Comparison of ENCODE assay signal across 13 cellular contexts in the genomic region with DNA sequence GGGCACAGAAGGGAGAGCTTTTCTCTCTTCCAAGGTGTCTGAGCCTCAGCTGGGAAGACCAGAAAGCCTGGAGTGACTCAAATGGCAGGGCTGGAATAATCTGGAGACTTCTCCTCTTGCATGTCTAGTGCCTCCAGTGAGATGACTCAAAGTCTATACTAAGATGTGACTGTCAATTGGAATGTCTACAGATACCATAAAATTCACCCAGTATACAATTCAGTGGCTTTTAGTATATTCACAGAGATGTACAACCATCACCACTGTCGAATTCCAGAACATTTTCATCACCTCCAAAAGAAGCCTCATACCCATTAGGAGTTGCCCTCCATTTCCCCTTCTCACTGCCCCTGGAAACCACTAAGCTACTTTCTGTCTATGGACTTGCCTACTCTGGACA. TPM values are rescaled to one million over a fixed set of nuclear protein-coding genes. Genes with fewer than 3 reads are reported as not detected.
DNase-seq lines count a peak whose midpoint lies in the region; ATAC-seq and TF ChIP-seq lines count a peak whose summit lies in the region.
"Had no signal": no experiment of that assay in that cellular context is flagged by ENCODE, and none has a peak within 500 bp of the region (broad histone marks: within the 10 kb centered on the region; RNA-seq: fewer than 3 reads in every experiment).

No MANE protein-coding gene starts in this region.

- H4K20me1 ChIP-seq in IMR-90 (ENCODE audit: insufficient read depth, low read length) (no peaks in the 10 kb centered on the region), mammary epithelial cell (ENCODE audit: insufficient read depth, low read length) (no peaks in the 10 kb centered on the region)

- H2BK15ac ChIP-seq in IMR-90 (ENCODE audit: low read depth, low read length) (peak overlapping the region; percentile 30; the same call in 2 of the 3 replicates), mesenchymal stem cell (ENCODE audit: low read depth, poor library complexity, severe bottlenecking) (no peak overlapping the region)

- no peaks in the 10 kb centered on the region for H3K9me1 ChIP-seq in IMR-90 (ENCODE audit: insufficient read depth, low read length)

- 0 out of 2 replicates have a peak, but pooled peaks have one; percentile 16 for TF ChIP-seq RAD21 in IMR-90 (IDR thresholded peaks at IDR 0.05; ENCODE audit: low read length)

- H3K36me3 ChIP-seq in IMR-90 (ENCODE audit: control insufficient read depth, insufficient read depth, low read length) = no peaks in the 10 kb centered on the region
- no peaks in the 10 kb centered on the region for H3K36me3 ChIP-seq in mammary epithelial cell (ENCODE audit: insufficient read depth, low read length)
- H3K36me3 ChIP-seq in mesenchymal stem cell (ENCODE audit: control insufficient read depth in 1 of 2, insufficient read depth in 2 of 2, low read depth in 1 of 2, low read length in 2 of 2) = no peaks in the 10 kb centered on the region
- H3K36me3 ChIP-seq: tibial nerve had no signal

- intact Hi-C loops in IMR-90 (cut with micrococcal nuclease) (loop anchor here (5.0 kb wide), 1 partner anchor 37 kb away; no protein-coding TSS in a partner anchor), mammary epithelial cell (cut with micrococcal nuclease) (loop anchor here (5.0 kb wide), 3 partner anchors 48 to 123 kb away; a partner anchor contains a TSS)

- H3K4me2 ChIP-seq in IMR-90 (ENCODE audit: low read depth, low read length) (peak overlapping the region; percentile 63; the same call in 1 of the 2 replicates), mammary epithelial cell (ENCODE audit: insufficient read depth, low read depth, low read length) (peak overlapping the region; percentile 18), mesenchymal stem cell (ENCODE audit: low read length, poor library complexity, severe bottlenecking) (no peak overlapping the region)

- 0% methylated on average over 1 of the region's 1 CpG; no CpG with 5 or more reads in 1 of the 2 experiments for WGBS in IMR-90 (ENCODE audit: extremely low coverage in 2 of 2, insufficient read length in 1 of 2), 2 experiments
- 33% methylated on average over 1 of the region's 1 CpG for WGBS in mammary epithelial cell (ENCODE audit: low coverage, missing lambda C conversion rate)
- 39% methylated on average over 1 of the region's 1 CpG for WGBS in mesenchymal stem cell

- peak overlapping the region; percentile 87 for H2BK20ac ChIP-seq in IMR-90 (ENCODE audit: low read depth, low read length)

- H3K27me3 ChIP-seq in IMR-90 (ENCODE audit: control insufficient read depth, insufficient read depth, low read length) (no peaks in the 10 kb centered on the region), mammary epithelial cell (ENCODE audit: insufficient read depth, low read length) (no peaks in the 10 kb centered on the region), mesenchymal stem cell (ENCODE audit: control insufficient read depth in 1 of 2, insufficient read depth in 1 of 2, low read length in 2 of 2) (no peaks in the 10 kb centered on the region)
- H3K27me3 ChIP-seq: tibial nerve had no signal

- no peak overlapping the region for H4K5ac ChIP-seq in IMR-90 (ENCODE audit: low read depth, low read length)

- POLR2A ChIA-PET in IMR-90 (lab: Charles Lee; ENCODE audit: unreplicated experiment) = no interaction called here

- peak overlapping the region; percentile 63; the same call in 1 of the 2 replicates for H3K4ac ChIP-seq in IMR-90 (ENCODE audit: low read depth, low read length)
- peak overlapping the region in 1 of 2 experiments; percentile 32 for H3K4ac ChIP-seq in mesenchymal stem cell (ENCODE audit: low read depth in 1 of 2, low read length in 2 of 2)

- no peak overlapping the region for H2AK9ac ChIP-seq in IMR-90 (replicated peaks; ENCODE audit: low read depth, low read length, poor library complexity)

- peak overlapping the region; percentile 75 for H2BK5ac ChIP-seq in IMR-90 (ENCODE audit: low read depth, low read length, poor library complexity, severe bottlenecking)
- no peak overlapping the region for H2BK5ac ChIP-seq in mesenchymal stem cell (ENCODE audit: low read depth, low read length, poor library complexity, severe bottlenecking)

- ATAC-seq in IMR-90 (ENCODE audit: low read depth) (peak; percentile 76), GM18867 (IDR thresholded peaks at IDR 0.05; ENCODE audit: unreplicated experiment) (no peak), HG03469 (IDR thresholded peaks at IDR 0.05; ENCODE audit: unreplicated experiment) (no peak)
- ATAC-seq: activated CD4-positive, alpha-beta T cell treated with anti-CD3 and anti-CD28 coated beads for 36 hours had no signal

- no peaks in the 10 kb centered on the region; a peak in 1 of 4 replicates for H3K79me1 ChIP-seq in IMR-90 (ENCODE audit: low read depth in 1 of 2, low read length in 2 of 2)
- H3K79me1 ChIP-seq in mesenchymal stem cell (replicated peaks; ENCODE audit: low read length, poor library complexity, severe bottlenecking) = no peaks in the 10 kb centered on the region

- peak overlapping the region; percentile 63; the same call in 1 of the 2 replicates for H3K9ac ChIP-seq in IMR-90 (ENCODE audit: low read depth, low read length)
- no peak overlapping the region for H3K9ac ChIP-seq in mammary epithelial cell (ENCODE audit: insufficient read depth, low read length)
- peak overlapping the region; percentile 81 for H3K9ac ChIP-seq in mesenchymal stem cell (ENCODE audit: low read length)

- H3K18ac ChIP-seq in IMR-90 (ENCODE audit: low read depth, low read length) = peak overlapping the region; percentile 61
- peak overlapping the region in 1 of 2 experiments; percentile 52 for H3K18ac ChIP-seq in mesenchymal stem cell (ENCODE audit: low read depth in 1 of 2, low read length in 2 of 2)

- H3K56ac ChIP-seq in IMR-90 (ENCODE audit: extremely low read depth, insufficient read depth, low read length) = peak overlapping the region; percentile 76

- no peaks in the 10 kb centered on the region for H3K9me3 ChIP-seq in IMR-90 (ENCODE audit: control insufficient read depth, insufficient read depth, low read length)
- no peaks in the 10 kb centered on the region for H3K9me3 ChIP-seq in mammary epithelial cell (replicated peaks; ENCODE audit: insufficient read depth, low read length)
- H3K9me3 ChIP-seq in mesenchymal stem cell (ENCODE audit: control insufficient read depth, low read length) = no peaks in the 10 kb centered on the region
- H3K9me3 ChIP-seq: tibial nerve had no signal

- no peaks in the 10 kb centered on the region for H3K79me2 ChIP-seq in mammary epithelial cell (ENCODE audit: insufficient read depth, low read length)

- H3K23ac ChIP-seq in IMR-90 (ENCODE audit: low read depth, low read length) (peak overlapping the region; percentile 42; the same call in 1 of the 2 replicates), mesenchymal stem cell (ENCODE audit: low read length in 2 of 2) (no peak overlapping the region)

- dilution Hi-C loops in IMR-90 (cut with HindIII; ENCODE audit: low sequenced_read_pairs, unreplicated experiment) = no loop called here
- dilution Hi-C loops in mammary epithelial cell (cut with HindIII; ENCODE audit: low sequenced_read_pairs) = no loop called here

- no peak overlapping the region for H4K91ac ChIP-seq in IMR-90 (ENCODE audit: insufficient read depth, low read depth, low read length)
- H4K91ac ChIP-seq in mesenchymal stem cell (ENCODE audit: low read length) = no peak overlapping the region

- H3K14ac ChIP-seq in IMR-90 (replicated peaks; ENCODE audit: low read depth, low read length) = peak overlapping the region; percentile 61
- H3K14ac ChIP-seq in mesenchymal stem cell (ENCODE audit: low read length in 2 of 2) = peak overlapping the region in 1 of 2 experiments; percentile 22

- BruUV-seq in IMR-90 (replicated peaks; lab: Mats Ljungman, UMichigan) = no TSS peak
- no TSS peak for BruUV-seq in mammary epithelial cell (replicated peaks; lab: Mats Ljungman, UMichigan)

- H3K27ac ChIP-seq in IMR-90 (ENCODE audit: insufficient read depth, low read length) = peak overlapping the region; percentile 70; the same call in 1 of the 2 replicates
- peak overlapping the region; percentile 36 for H3K27ac ChIP-seq in mammary epithelial cell (ENCODE audit: insufficient read depth, low read depth, low read length)
- peak overlapping the region; percentile 61 for H3K27ac ChIP-seq in mesenchymal stem cell (ENCODE audit: low read length, poor library complexity, severe bottlenecking)

- H3K4me1 ChIP-seq in IMR-90 (ENCODE audit: control insufficient read depth, insufficient read depth, low read length) = peaks cover 14% of the 10 kb centered on the region
- H3K4me1 ChIP-seq in mammary epithelial cell (ENCODE audit: insufficient read depth, low read length) = peaks cover 30% of the 10 kb centered on the region
- peaks cover 8% of the 10 kb centered on the region for H3K4me1 ChIP-seq in mesenchymal stem cell (ENCODE audit: control insufficient read depth, insufficient read depth, low read depth, low read length)

- no peak overlapping the region for H2AFZ ChIP-seq in IMR-90 (replicated peaks; ENCODE audit: low read length, poor library complexity)
- H2AFZ ChIP-seq in mammary epithelial cell (ENCODE audit: low read depth, low read length) = peak overlapping the region; percentile 13
- no peak overlapping the region for H2AFZ ChIP-seq in mesenchymal stem cell (ENCODE audit: low read depth, low read length)

- H2BK120ac ChIP-seq in IMR-90 (ENCODE audit: low read depth, low read length) = peak overlapping the region; percentile 85
- no peak overlapping the region for H2BK120ac ChIP-seq in mesenchymal stem cell (ENCODE audit: low read depth, low read length)

- in situ Hi-C loops in ACHN (cut with HindIII; ENCODE audit: low pct_ligation_motif_present, low pct_unique_long_range_greater_than_20kb, low sequenced_read_pairs) = no loop called here
- in situ Hi-C loops in IMR-90 (cut with MboI; ENCODE audit: low sequenced_read_pairs) = no loop called here
- in situ Hi-C loops in mammary epithelial cell (cut with MboI; ENCODE audit: low sequenced_read_pairs in 2 of 2) = no loop called here

- H2AK5ac ChIP-seq in IMR-90 (ENCODE audit: low read depth, low read length) = no peak overlapping the region; the same call in 1 of the 2 replicates
- no peak overlapping the region for H2AK5ac ChIP-seq in mesenchymal stem cell (ENCODE audit: low read length, severe bottlenecking)

- CTCF ChIA-PET in IMR-90 (lab: Yijun Ruan, JAX) = interaction anchor here (0.5 to 0.7 kb wide), 3 partner anchors 44 to 512 kb away, joined by 3 read pairs; no protein-coding TSS in a partner anchor
- CTCF ChIA-PET in mammary epithelial cell (lab: Charles Lee; ENCODE audit: low non-redundant PET) = no interaction called here

- peak overlapping the region in 1 of 2 experiments; percentile 63 for H2BK12ac ChIP-seq in mesenchymal stem cell (ENCODE audit: low read length in 2 of 2)

- H3K4me3 ChIP-seq in IMR-90 (ENCODE audit: insufficient read depth, low read depth, low read length) = no peak overlapping the region
- no peak overlapping the region for H3K4me3 ChIP-seq in mammary epithelial cell (replicated peaks in 1 of 3; ENCODE audit: insufficient read depth in 1 of 3, low read depth in 2 of 3, low read length in 3 of 3)
- H3K4me3 ChIP-seq in mesenchymal stem cell (ENCODE audit: insufficient read depth in 1 of 2, low read depth in 1 of 2, low read length in 2 of 2) = peak overlapping the region in 1 of 2 experiments; percentile 20
- H3K4me3 ChIP-seq: tibial nerve had no signal

- peak overlapping the region in 1 of 2 experiments; percentile 55; a peak in 3 of 4 replicates for H4K8ac ChIP-seq in IMR-90 (ENCODE audit: low read depth in 2 of 2, low read length in 2 of 2)
- H4K8ac ChIP-seq in mesenchymal stem cell (ENCODE audit: low read length) = peak overlapping the region; percentile 12

- no peak for TF ChIP-seq POLR2A in IMR-90 (IDR thresholded peaks at IDR 0.05; ENCODE audit: low read depth, low read length)

- DNase-seq in ACHN (peak; percentile 33), IMR-90 (peak; percentile 94), mammary epithelial cell (peak; percentile 87), mesenchymal stem cell (peak; percentile 94), DMS 273 (lab: John Stamatoyannopoulos, UW; ENCODE audit: unreplicated experiment) (no peak), medulla oblongata (ENCODE audit: extremely low spot score) (no peak)
- DNase-seq: activated CD4-positive, alpha-beta T cell treated with anti-CD3 and anti-CD28 coated beads for 36 hours; NCI-H1417 treated with DMSO at 0.1 percent for 48 hours; NCI-H526 treated with DMSO at 0.1 percent for 48 hours; retina had no signal

- TF ChIP-seq CTCF in IMR-90 (conservative IDR thresholded peaks at IDR 0.05; ENCODE audit: low read depth, low read length) (no peak), mammary epithelial cell (conservative IDR thresholded peaks at IDR 0.05 in 1 of 2, IDR thresholded peaks at IDR 0.05 in 1 of 2; ENCODE audit: extremely low read depth in 1 of 2, insufficient read depth in 1 of 2, low read depth in 1 of 2, low read length in 2 of 2) (no peak)

RNA-seq across cellular contexts. Expression of a gene that starts 47.9 kb away (rescaled TPM):
- 552 and 592 TPM in 2 replicates for total RNA-seq in IMR-90 (2012; rRNA removed)
- 214 and 249 TPM in 2 replicates for polyA plus RNA-seq in IMR-90 (2012; rRNA removed)
- 118 and 124 TPM in 2 replicates for polyA plus RNA-seq in IMR-90 (2012; cell fraction: cytosol; rRNA removed)
- 47.8 and 219 TPM in 2 replicates for polyA plus RNA-seq in IMR-90 (2012; cell fraction: nucleus; rRNA removed; ENCODE audit: low replicate concordance)
- total RNA-seq in mammary epithelial cell = 100 to 1,000 TPM; 136 to 244 TPM
- polyA plus RNA-seq in mammary epithelial cell = 117 TPM
- polyA minus RNA-seq in mammary epithelial cell = 123 TPM
- polyA plus RNA-seq in mesenchymal stem cell (2013, experiment 1 of 2) = 226 TPM
- 232 TPM for polyA plus RNA-seq in mesenchymal stem cell (2013, experiment 2 of 2)

Comparison
In these comparisons a context has a peak if more than half of its experiments do, and no peak if none do; other contexts are left out.
1. DNase-seq: peak in ACHN (single experiment), IMR-90 (single experiment), mammary epithelial cell (single experiment) and mesenchymal stem cell (single experiment); none in DMS 273 (single experiment) and medulla oblongata (single experiment).
2. Peak in every context shown above with its lines, with median percentiles within 50 percentile points of each other: H3K27ac ChIP-seq.